ENCODE assay signal across 1 cellular context in the genomic region with DNA sequence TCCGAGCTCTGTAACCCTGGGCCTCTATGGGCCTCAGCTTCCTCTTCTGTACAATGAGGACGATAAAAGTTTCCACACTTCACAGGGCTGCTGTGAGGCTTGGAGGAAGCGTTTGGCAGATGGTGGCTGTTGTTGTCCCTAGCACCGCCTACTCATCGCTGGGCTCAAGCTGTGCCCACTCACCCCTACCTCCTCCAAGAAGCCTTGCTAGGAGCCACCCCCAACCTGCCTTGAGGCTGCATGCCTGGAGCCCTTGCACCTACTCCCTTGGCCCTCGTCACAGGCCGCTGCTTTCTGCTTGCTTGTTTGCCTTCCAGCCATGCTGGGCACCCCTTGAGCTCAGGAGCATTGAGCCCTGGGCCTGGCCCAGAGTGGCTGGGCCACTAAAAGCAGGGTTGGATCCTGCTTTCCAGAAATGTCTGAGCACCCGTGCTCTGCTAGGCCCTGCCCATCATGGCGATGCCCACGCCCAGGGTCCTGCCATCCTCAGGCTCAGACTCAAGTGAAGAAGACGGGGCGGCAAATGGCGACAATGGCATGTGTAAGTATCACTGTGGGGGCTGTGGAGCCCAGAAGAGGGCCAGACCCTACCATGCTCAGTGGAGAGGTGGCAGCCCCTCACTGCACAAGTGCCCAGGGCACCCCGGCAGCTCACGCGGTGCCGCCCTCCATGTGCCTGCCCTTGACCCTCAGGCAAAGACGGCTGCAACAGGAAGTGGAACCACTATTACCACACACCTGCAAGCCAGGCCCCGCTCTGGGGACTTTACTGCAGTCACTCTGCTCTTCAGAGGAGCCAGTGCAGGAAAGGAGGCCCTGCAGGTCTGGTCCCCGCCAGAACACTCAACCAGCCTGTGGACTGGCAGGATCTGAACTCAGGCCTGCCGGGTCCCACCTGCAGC.
TF ChIP-seq lines count a peak whose summit lies in the region.

No MANE protein-coding gene starts in this region.

TF ChIP-seq in IMR-90, 13 proteins besides CTCF, POLR2A, EP300 and RAD21 (continued from another document):
- TF ChIP-seq ELK1 (IDR thresholded peaks at IDR 0.05; ENCODE audit: borderline replicate concordance, low read depth, low read length): no peak
- TF ChIP-seq SMC3 (IDR thresholded peaks at IDR 0.05; ENCODE audit: low read depth, low read length): no peak
- TF ChIP-seq MXI1 (IDR thresholded peaks at IDR 0.05; ENCODE audit: borderline replicate concordance, low read depth, low read length): no peak
- no peak for TF ChIP-seq BHLHE40 (IDR thresholded peaks at IDR 0.05; ENCODE audit: low read depth, low read length)
- TF ChIP-seq CEBPB (IDR thresholded peaks at IDR 0.05; ENCODE audit: low read depth, low read length): no peak
- no peak for TF ChIP-seq NFE2L2 (IDR thresholded peaks at IDR 0.05; ENCODE audit: low read depth, low read length)
TF ChIP-seq in IMR-90: peak in this region for 0.
